In genomic region chr3:138915503-138916498, GRCh38 we compare ENCODE assay signal across 1 cellular context.
TF ChIP-seq lines count a peak whose summit lies in the region.

No MANE protein-coding gene starts in this region.

TF ChIP-seq in K562, 482 proteins besides CTCF, POLR2A, EP300 and RAD21 (continued from another document and continues in another):
- TF ChIP-seq RNF219 (CRISPR knock-in tag; IDR thresholded peaks at IDR 0.05) (no peak), ZFP36 (IDR thresholded peaks at IDR 0.05; ENCODE audit: low read depth, low read length, partially characterized antibody) (no peak), ZNF592 (IDR thresholded peaks at IDR 0.05) (peak; percentile 69), TEAD2 (tag; IDR thresholded peaks at IDR 0.05) (no peak), RBM34 (IDR thresholded peaks at IDR 0.05; ENCODE audit: borderline replicate concordance, insufficient read depth, low read length) (no peak), TBL1XR1 (IDR thresholded peaks at IDR 0.05; ENCODE audit: low read length in 2 of 2) (no peak), HOXB6 (CRISPR knock-in tag; IDR thresholded peaks at IDR 0.05; ENCODE audit: borderline replicate concordance) (no peak), CBX1 (IDR thresholded peaks at IDR 0.05; ENCODE audit: low read depth) (peak; percentile 77), MTA1 (IDR thresholded peaks at IDR 0.05; ENCODE audit: borderline replicate concordance) (peak; percentile 38; the same call in 1 of the 2 replicates), LCOR (CRISPR knock-in tag; IDR thresholded peaks at IDR 0.05) (no peak; the same call in 1 of the 2 replicates), SFPQ (IDR thresholded peaks at IDR 0.05; ENCODE audit: low read depth, low read length) (no peak), MCM2 (IDR thresholded peaks at IDR 0.05; ENCODE audit: low read depth) (no peak), ZNF584 (CRISPR knock-in tag; IDR thresholded peaks at IDR 0.05; ENCODE audit: low read depth) (no peak; the same call in 1 of the 2 replicates), ZNF398 (CRISPR knock-in tag; IDR thresholded peaks at IDR 0.05) (no peak), KLF1 (tag; IDR thresholded peaks at IDR 0.05) (no peak), ZNF41 (CRISPR knock-in tag; conservative IDR thresholded peaks at IDR 0.05) (no peak), MECOM (CRISPR knock-in tag; IDR thresholded peaks at IDR 0.05) (0 out of 2 replicates have a peak, but pooled peaks have one; percentile 48), NCOA6 (IDR thresholded peaks at IDR 0.05) (no peak), ZSCAN32 (CRISPR knock-in tag; IDR thresholded peaks at IDR 0.05) (no peak), POLR2G (IDR thresholded peaks at IDR 0.05; ENCODE audit: low read depth, low read length) (peak; percentile 85), CBX2 (IDR thresholded peaks at IDR 0.05; ENCODE audit: insufficient read depth, low read length, poor library complexity, severe bottlenecking) (no peak), GATA2 (CRISPR knock-in tag; IDR thresholded peaks at IDR 0.05) (no peak), CREB3L1 (IDR thresholded peaks at IDR 0.05; ENCODE audit: borderline replicate concordance, low read depth) (0 out of 2 replicates have a peak, but pooled peaks have one; percentile 13), ILF3 (IDR thresholded peaks at IDR 0.05; ENCODE audit: borderline replicate concordance) (no peak), NCOA1 (IDR thresholded peaks at IDR 0.05; ENCODE audit: low read depth) (peak; percentile 39; the same call in 1 of the 2 replicates), POU5F1 (IDR thresholded peaks at IDR 0.05; ENCODE audit: borderline replicate concordance, low read depth, low read length, partially characterized antibody) (no peak), ZNF24 (IDR thresholded peaks at IDR 0.05) (peak; percentile 38; the same call in 1 of the 2 replicates), TOE1 (IDR thresholded peaks at IDR 0.05; ENCODE audit: borderline replicate concordance) (peak; percentile 45; the same call in 1 of the 2 replicates), TOE1 (CRISPR knock-in tag; IDR thresholded peaks at IDR 0.05; ENCODE audit: borderline replicate concordance, low read depth) (no peak; the same call in 1 of the 2 replicates), DNMT1 (IDR thresholded peaks at IDR 0.05) (no peak), ZNF511 (CRISPR knock-in tag; IDR thresholded peaks at IDR 0.05) (no peak), CTCFL (IDR thresholded peaks at IDR 0.05; ENCODE audit: borderline replicate concordance, insufficient read depth, low read depth, low read length, poor library complexity, severe bottlenecking) (peak; percentile 95), DDX20 (tag; IDR thresholded peaks at IDR 0.05; ENCODE audit: low read depth) (no peak), NELFE (IDR thresholded peaks at IDR 0.05; ENCODE audit: insufficient read depth, insufficient read length) (no peak), DEAF1 (CRISPR knock-in tag; IDR thresholded peaks at IDR 0.05) (peak; percentile 88), ZNF174 (CRISPR knock-in tag; IDR thresholded peaks at IDR 0.05) (no peak), CHD2 (IDR thresholded peaks at IDR 0.05; ENCODE audit: low read depth, low read length) (no peak), ID3 (CRISPR knock-in tag; IDR thresholded peaks at IDR 0.05) (no peak), ID3 (tag; IDR thresholded peaks at IDR 0.05) (peak; percentile 49; the same call in 1 of the 2 replicates), SAFB (IDR thresholded peaks at IDR 0.05; ENCODE audit: borderline replicate concordance, low read depth, low read length) (no peak; the same call in 1 of the 2 replicates), ATF1 (CRISPR knock-in tag; IDR thresholded peaks at IDR 0.05) (no peak), ATF1 (tag; IDR thresholded peaks at IDR 0.05) (peak; percentile 60), NR2C1 (IDR thresholded peaks at IDR 0.05) (no peak), NR2C1 (tag; IDR thresholded peaks at IDR 0.05) (0 out of 2 replicates have a peak, but pooled peaks have one; percentile 47), MYNN (IDR thresholded peaks at IDR 0.05) (no peak), MYNN (CRISPR knock-in tag; IDR thresholded peaks at IDR 0.05) (no peak), ZBTB49 (CRISPR knock-in tag; IDR thresholded peaks at IDR 0.05; ENCODE audit: borderline replicate concordance) (no peak), GABPB2 (CRISPR knock-in tag; conservative IDR thresholded peaks at IDR 0.05) (no peak)
